14 cellular contexts compared by ENCODE assay signal in genomic region chr1:189149547-189150375, GRCh38.
A peak's percentile ranks its signal among the peaks of the same experiment; 100 is the strongest.
DNase-seq lines count a peak whose midpoint lies in the region; ATAC-seq and TF ChIP-seq lines count a peak whose summit lies in the region.
"Had no signal": no experiment of that assay in that cellular context is flagged by ENCODE, and none has a peak within 500 bp of the region (broad histone marks: within the 10 kb centered on the region; RNA-seq: fewer than 3 reads in every experiment).

No MANE protein-coding gene starts in this region.

- intact Hi-C loops in stomach (cut with DNase I; ENCODE audit: low total_unique reads), result no loop called here

- TF ChIP-seq EP300 in stomach (IDR thresholded peaks at IDR 0.05), result no peak

- H3K9me3 ChIP-seq in stomach, result no peaks in the 10 kb centered on the region
- H3K9me3 ChIP-seq: neutrophil had no signal

- no peaks in the 10 kb centered on the region for H3K36me3 ChIP-seq in stomach
- H3K36me3 ChIP-seq: neutrophil, spleen had no signal

- no peak overlapping the region for H3K4me3 ChIP-seq in stomach
- H3K4me3 ChIP-seq: spleen had no signal

- DNase-seq in DMS53 (lab: John Stamatoyannopoulos, UW), result peak; percentile 80
- DNase-seq in DMS53 treated with DMSO at 0.1 percent for 48 hours (lab: John Stamatoyannopoulos, UW; ENCODE audit: unreplicated experiment), result no peak
- DNase-seq in UCSD-AML1 (lab: John Stamatoyannopoulos, UW; ENCODE audit: unreplicated experiment), result peak; percentile 5
- peak; percentile 55 for DNase-seq in islet precursor cell
- DNase-seq in stomach, result peak; percentile 26
- DNase-seq in NOMO-1 treated with dmso at 0.1 percent for 144 hours (lab: John Stamatoyannopoulos, UW; ENCODE audit: unreplicated experiment), result no peak
- DNase-seq in activated CD4-positive, alpha-beta T cell treated with anti-CD3 and anti-CD28 coated beads for 48 hours, result no peak
- DNase-seq: activated naive CD4-positive, alpha-beta T cell treated with anti-CD3 and anti-CD28 coated beads for 36 hours; IMR-90; NCI-H774; spleen had no signal

- H3K27ac ChIP-seq in stomach, result no peak overlapping the region
- H3K27ac ChIP-seq: 22Rv1, neutrophil, spleen had no signal

- no peaks in the 10 kb centered on the region for H3K27me3 ChIP-seq in stomach
- H3K27me3 ChIP-seq: neutrophil, spleen had no signal

- ATAC-seq in HG03039 (IDR thresholded peaks at IDR 0.05; ENCODE audit: unreplicated experiment), result no peak

- 61 to 81% (median 74%) methylated on average over 19 to 21 of the region's 21 CpGs for WGBS in stomach, 5 donors

- no peaks in the 10 kb centered on the region for H3K4me1 ChIP-seq in stomach
- H3K4me1 ChIP-seq: spleen had no signal

- TF ChIP-seq POLR2A in stomach (IDR thresholded peaks at IDR 0.05), result no peak

- TF ChIP-seq CTCF in stomach (IDR thresholded peaks at IDR 0.05), result no peak

Comparison
In these comparisons a context has a peak if more than half of its experiments do, and no peak if none do; other contexts are left out.
1. DNase-seq: peak in DMS53 (single experiment), UCSD-AML1 (single experiment), islet precursor cell (single experiment) and stomach (single experiment); none in DMS53 treated with DMSO at 0.1 percent for 48 hours (single experiment), NOMO-1 treated with dmso at 0.1 percent for 144 hours (single experiment) and activated CD4-positive, alpha-beta T cell treated with anti-CD3 and anti-CD28 coated beads for 48 hours (single experiment).